Comparison of ENCODE assay signal across 12 cellular contexts in genomic region chr11:78203184-78203583, GRCh38. TPM values are rescaled to one million over a fixed set of nuclear protein-coding genes. Genes with fewer than 3 reads are reported as not detected.
DNase-seq lines count a peak whose midpoint lies in the region; ATAC-seq and TF ChIP-seq lines count a peak whose summit lies in the region.
"Had no signal": no experiment of that assay in that cellular context is flagged by ENCODE, and none has a peak within 500 bp of the region (broad histone marks: within the 10 kb centered on the region; RNA-seq: fewer than 3 reads in every experiment).

No MANE protein-coding gene starts in this region.

- no peaks in the 10 kb centered on the region for H3K27me3 ChIP-seq in lower lobe of right lung (ENCODE audit: low read depth)

- H3K4me3 ChIP-seq in lower lobe of right lung, result no peak overlapping the region
- H3K4me3 ChIP-seq: lung had no signal

- H3K27ac ChIP-seq in lower lobe of right lung, result no peak overlapping the region

- H3K4me1 ChIP-seq in lower lobe of right lung, result no peaks in the 10 kb centered on the region

- peak; percentile 44 to 59 for ATAC-seq in activated T-cell treated with anti-CD3 and anti-CD28 coated beads, Interleukin-2, amount 50 U/mL, for 72 hours (replicated peaks in 1 of 2)
- ATAC-seq in lower lobe of right lung, result peak; percentile 37 to 46

- H3K27ac Mint-ChIP-seq in CD14-positive monocyte, result peak overlapping the region; percentile 35 to 91 (median 73)
- peak overlapping the region; percentile 82 for H3K27ac Mint-ChIP-seq in activated T-cell treated with anti-CD3 and anti-CD28 coated beads, Interleukin-2, amount 50 U/mL, for 72 hours

- H3K4me3 Mint-ChIP-seq in CD14-positive monocyte, result peak overlapping the region in 1 of 2 donors; percentile 72
- H3K4me3 Mint-ChIP-seq in activated T-cell treated with anti-CD3 and anti-CD28 coated beads, Interleukin-2, amount 50 U/mL, for 72 hours, result peak overlapping the region; percentile 80 to 84
- H3K4me3 Mint-ChIP-seq: endodermal cell had no signal

- no peaks in the 10 kb centered on the region for H3K9me3 ChIP-seq in lower lobe of right lung
- H3K9me3 ChIP-seq: Caco-2 had no signal

- H3K36me3 Mint-ChIP-seq in CD14-positive monocyte, result peaks cover 63 to 67% of the 10 kb centered on the region in 2 donors
- peaks cover 2 to 8% of the 10 kb centered on the region in 2 donors for H3K36me3 Mint-ChIP-seq in activated T-cell treated with anti-CD3 and anti-CD28 coated beads, Interleukin-2, amount 50 U/mL, for 72 hours (ENCODE audit: insufficient read depth in 2 of 2)

- H3K4me1 Mint-ChIP-seq in CD14-positive monocyte, result peaks cover 14% of the 10 kb centered on the region
- peaks cover 47% of the 10 kb centered on the region for H3K4me1 Mint-ChIP-seq in activated T-cell treated with anti-CD3 and anti-CD28 coated beads, Interleukin-2, amount 50 U/mL, for 72 hours (ENCODE audit: low read depth)

- H3K27me3 Mint-ChIP-seq in CD14-positive monocyte (ENCODE audit: low read depth in 3 of 3), result peaks cover 0 to 3% (median 0%) of the 10 kb centered on the region in 3 donors
- H3K27me3 Mint-ChIP-seq in activated T-cell treated with anti-CD3 and anti-CD28 coated beads, Interleukin-2, amount 50 U/mL, for 72 hours (ENCODE audit: low read depth), result no peaks in the 10 kb centered on the region

- no peak for TF ChIP-seq CTCF in CD14-positive monocyte (IDR thresholded peaks at IDR 0.05)
- TF ChIP-seq CTCF in lower lobe of right lung (IDR thresholded peaks at IDR 0.05), result no peak

- intact Hi-C loops in CD14-positive monocyte (cut with micrococcal nuclease), result no loop called here
- intact Hi-C loops in lower lobe of right lung (cut with DNase I), result no loop called here

- no peaks in the 10 kb centered on the region for H3K9me3 Mint-ChIP-seq in CD14-positive monocyte
- H3K9me3 Mint-ChIP-seq in activated T-cell treated with anti-CD3 and anti-CD28 coated beads, Interleukin-2, amount 50 U/mL, for 72 hours, result no peaks in the 10 kb centered on the region
- H3K9me3 Mint-ChIP-seq: endodermal cell had no signal

- DNase-seq in CD14-positive monocyte (ENCODE audit: low spot score) (peak; percentile 60), Kasumi-1 (lab: John Stamatoyannopoulos, UW) (peak; percentile 35), lower lobe of right lung (no peak), NCI-H2171 treated with DMSO at 0.1 percent for 48 hours (lab: John Stamatoyannopoulos, UW) (no peak), epidermal melanocyte (ENCODE audit: insufficient read length, low spot score) (no peak), MV-4-11 (lab: John Stamatoyannopoulos, UW) (no peak), NCI-H446 treated with DMSO at 0.1 percent for 48 hours (lab: John Stamatoyannopoulos, UW) (no peak)
- DNase-seq in activated T-cell treated with anti-CD3 and anti-CD28 coated beads, Interleukin-2, amount 50 U/mL, for 72 hours, result peak in 1 of 2 donors; percentile 32
- DNase-seq: endodermal cell, NCI-H2081 had no signal

- H3K36me3 ChIP-seq in lower lobe of right lung, result peaks cover 43% of the 10 kb centered on the region

RNA-seq across cellular contexts. Expression of gene USP35, which starts 14.5 kb away (rescaled TPM):
- under 1 TPM; 0.42 to 0.63 TPM for polyA plus RNA-seq in CD14-positive monocyte
- total RNA-seq in activated T-cell treated with anti-CD3 and anti-CD28 coated beads, Interleukin-2, amount 50 U/mL, for 72 hours, result 10 to 100 TPM; 17.3 to 18.9 TPM
- total RNA-seq in lower lobe of right lung, result 6.8 TPM

RNA-seq across cellular contexts. Expression of gene KCTD21, which starts 14.8 kb away (rescaled TPM):
- polyA plus RNA-seq in CD14-positive monocyte, result 1 to 10 TPM; 3.2 to 5.2 TPM
- 10 to 100 TPM; 22.4 to 31.8 TPM for total RNA-seq in activated T-cell treated with anti-CD3 and anti-CD28 coated beads, Interleukin-2, amount 50 U/mL, for 72 hours
- total RNA-seq in lower lobe of right lung, result 10.4 TPM

Comparison
In these comparisons a context has a peak if more than half of its experiments do, and no peak if none do; other contexts are left out.
1. DNase-seq: peak in CD14-positive monocyte (single experiment) and Kasumi-1 (2 of 2); none in lower lobe of right lung (single experiment), NCI-H2171 treated with DMSO at 0.1 percent for 48 hours (single experiment), epidermal melanocyte (single experiment), MV-4-11 (single experiment) and NCI-H446 treated with DMSO at 0.1 percent for 48 hours (single experiment).